Comparison of ENCODE assay signal across 9 cellular contexts in the genomic region with DNA sequence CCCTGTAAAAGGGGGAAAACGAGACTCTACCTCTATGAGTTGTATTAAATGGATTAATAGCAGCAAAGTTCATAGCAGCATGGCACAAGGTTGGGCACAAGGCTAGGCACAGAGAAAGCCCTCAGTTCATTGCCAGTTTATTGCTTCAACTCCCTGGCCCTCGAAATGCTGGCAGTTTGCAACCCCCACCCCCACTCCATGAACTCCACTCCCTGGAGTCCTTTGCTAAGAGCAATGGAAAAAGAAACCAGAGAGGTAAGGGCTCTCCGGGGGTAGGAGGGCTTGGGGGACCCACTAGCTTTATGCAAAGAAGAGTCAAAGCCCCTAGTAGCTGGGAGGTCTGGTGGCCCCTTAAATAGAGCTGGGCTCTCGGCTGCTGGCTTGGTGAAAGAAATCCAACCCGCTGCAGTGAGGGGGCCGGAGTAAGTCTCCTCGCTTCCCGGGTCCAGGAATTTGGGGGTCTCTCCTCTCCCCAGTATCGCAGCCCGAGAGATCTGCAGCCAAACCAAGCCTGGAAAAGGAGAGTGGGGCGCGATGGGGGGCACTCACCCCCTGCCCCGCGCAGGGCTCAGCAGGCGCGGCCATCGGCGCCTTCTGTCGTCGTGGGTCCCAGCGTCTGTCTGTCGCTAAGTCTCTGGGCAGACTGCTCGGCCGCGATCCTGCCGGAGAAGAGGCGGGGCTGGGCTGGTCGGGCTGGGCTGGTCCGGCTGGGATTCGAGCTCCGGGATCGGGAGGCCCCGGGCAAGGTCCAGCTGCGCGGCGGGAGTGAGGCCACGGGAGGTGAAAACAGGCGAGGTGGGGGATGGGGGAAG. TPM values are rescaled to one million over a fixed set of nuclear protein-coding genes. Genes with fewer than 3 reads are reported as not detected.
DNase-seq lines count a peak whose midpoint lies in the region; ATAC-seq and TF ChIP-seq lines count a peak whose summit lies in the region.
"Not testable (repeated sequence)": the region's sequence is repeated elsewhere in the genome, so short reads cannot be mapped to it uniquely, and the experiment has no call there.
"Had no signal": no experiment of that assay in that cellular context is flagged by ENCODE, and none has a peak within 500 bp of the region (broad histone marks: within the 10 kb centered on the region; RNA-seq: fewer than 3 reads in every experiment).

Gene ABCC6, minus strand, starts transcription at position 645 of the 812 bp plus-strand sequence. Its CDS starts 60 bp downstream, at position 585.

- not testable (repeated sequence) for H3K9ac ChIP-seq in endodermal cell (ENCODE audit: extremely low read depth, low read length, poor library complexity, severe bottlenecking); rectal smooth muscle tissue (ENCODE audit: low read length)

- H3K36me3 Mint-ChIP-seq in Caco-2 (ENCODE audit: insufficient read depth, unreplicated experiment); activated T-helper 17 cell treated with anti-CD3 and anti-CD28 coated beads, Interleukin-2, amount 50 U/mL, for 72 hours (ENCODE audit: low read depth); endodermal cell (ENCODE audit: low read depth): not testable (repeated sequence)

- TF ChIP-seq POLR2A in thyroid gland (IDR thresholded peaks at IDR 0.05), result not testable (repeated sequence)

- not testable (repeated sequence) for H3K9me3 Mint-ChIP-seq in Caco-2 (ENCODE audit: unreplicated experiment); activated T-helper 17 cell treated with anti-CD3 and anti-CD28 coated beads, Interleukin-2, amount 50 U/mL, for 72 hours; endodermal cell

- CTCF ChIA-PET in Caco-2 (lab: Charles Lee); Panc1 (lab: Charles Lee): not testable (repeated sequence)

- WGBS in endodermal cell (ENCODE audit: insufficient coverage in 1 of 2, insufficient read length in 1 of 2), 2 experiments, result 12% methylated on average over 12 of the region's 38 CpGs; no CpG with 5 or more reads in 1 of the 2 experiments
- WGBS in right cardiac atrium, result 4% methylated on average over 18 of the region's 38 CpGs
- 7 to 16% methylated on average over 4 to 8 of the region's 38 CpGs for WGBS in thyroid gland, 2 donors

- H3K27ac ChIP-seq in Panc1 (ENCODE audit: low read length); endodermal cell (ENCODE audit: low read depth, low read length); right cardiac atrium (ENCODE audit: low read length); rectal smooth muscle tissue (ENCODE audit: low read depth, low read length); thyroid gland: not testable (repeated sequence)

- not testable (repeated sequence) for H3K27me3 Mint-ChIP-seq in Caco-2 (ENCODE audit: insufficient read depth, unreplicated experiment); activated T-helper 17 cell treated with anti-CD3 and anti-CD28 coated beads, Interleukin-2, amount 50 U/mL, for 72 hours; endodermal cell (ENCODE audit: insufficient read depth)

- H3K9me3 ChIP-seq in Caco-2; Panc1 (ENCODE audit: control insufficient read depth, insufficient read depth, low read depth, low read length); endodermal cell (ENCODE audit: control insufficient read depth, low read length); right cardiac atrium (ENCODE audit: control insufficient read depth, low read length); mucosa of descending colon; thyroid gland: not testable (repeated sequence)

- peak; percentile 98 for ATAC-seq in Panc1
- ATAC-seq in activated T-helper 17 cell treated with anti-CD3 and anti-CD28 coated beads, Interleukin-2, amount 50 U/mL, for 72 hours (replicated peaks), result peak; percentile 61
- ATAC-seq in right cardiac atrium, result peak; percentile 96 to 97
- peak; percentile 100 for ATAC-seq in mucosa of descending colon

- BruUV-seq in Caco-2 (replicated peaks; lab: Mats Ljungman, UMichigan), result TSS peak; percentile 64
- BruUV-seq in Panc1 (replicated peaks; lab: Mats Ljungman, UMichigan), result not testable (repeated sequence)

- not testable (repeated sequence) for H3K4me1 ChIP-seq in Caco-2; Panc1 (ENCODE audit: control insufficient read depth, insufficient read depth, low read length); endodermal cell (ENCODE audit: control insufficient read depth, insufficient read depth, low read length); right cardiac atrium (ENCODE audit: control insufficient read depth, insufficient read depth, low read length); mucosa of descending colon (ENCODE audit: low read depth); rectal smooth muscle tissue (ENCODE audit: control insufficient read depth, insufficient read depth, low read length); thyroid gland

- H3K27ac Mint-ChIP-seq in Caco-2 (ENCODE audit: unreplicated experiment); activated T-helper 17 cell treated with anti-CD3 and anti-CD28 coated beads, Interleukin-2, amount 50 U/mL, for 72 hours; endodermal cell: not testable (repeated sequence)

- peak within 1 kb of the TSS; percentile 69 for H3K4me3 Mint-ChIP-seq in Caco-2 (ENCODE audit: unreplicated experiment)
- not testable (repeated sequence) for H3K4me3 Mint-ChIP-seq in activated T-helper 17 cell treated with anti-CD3 and anti-CD28 coated beads, Interleukin-2, amount 50 U/mL, for 72 hours
- peak within 1 kb of the TSS; percentile 48 for H3K4me3 Mint-ChIP-seq in endodermal cell

- POLR2A ChIA-PET in Caco-2 (lab: Charles Lee); Panc1 (lab: Charles Lee): not testable (repeated sequence)

- H3K36me3 ChIP-seq in Caco-2 (ENCODE audit: control insufficient read depth, insufficient read depth, low read length); Panc1 (ENCODE audit: control insufficient read depth, insufficient read depth, low read length); endodermal cell (ENCODE audit: control insufficient read depth, insufficient read depth, low read length); mucosa of descending colon (ENCODE audit: low read depth); rectal smooth muscle tissue (ENCODE audit: control insufficient read depth, insufficient read depth, low read length); thyroid gland: not testable (repeated sequence)

- not testable (repeated sequence) for H3K27me3 ChIP-seq in Caco-2 (replicated peaks; ENCODE audit: control insufficient read depth, insufficient read depth, low read length); Panc1 (ENCODE audit: control insufficient read depth, insufficient read depth, low read length); endodermal cell (ENCODE audit: control insufficient read depth, insufficient read depth, low read length, poor library complexity, severe bottlenecking); right cardiac atrium (ENCODE audit: control insufficient read depth, insufficient read depth); rectal smooth muscle tissue (ENCODE audit: control insufficient read depth, insufficient read depth, low read length); thyroid gland

- not testable (repeated sequence) for TF ChIP-seq CTCF in Caco-2 (IDR thresholded peaks at IDR 0.05; ENCODE audit: insufficient read depth in 1 of 2, low read depth in 1 of 2, low read length in 1 of 2, severe bottlenecking in 1 of 2, unreplicated experiment in 1 of 2); Panc1 (IDR thresholded peaks at IDR 0.05); endodermal cell (conservative IDR thresholded peaks at IDR 0.05); mucosa of descending colon (IDR thresholded peaks at IDR 0.05); thyroid gland (IDR thresholded peaks at IDR 0.05)

- not testable (repeated sequence) for H3K4me1 Mint-ChIP-seq in Caco-2 (ENCODE audit: low read depth, unreplicated experiment); activated T-helper 17 cell treated with anti-CD3 and anti-CD28 coated beads, Interleukin-2, amount 50 U/mL, for 72 hours; endodermal cell

- peak in 1 of 2 experiments; percentile 90 for DNase-seq in Caco-2
- not testable (repeated sequence) for DNase-seq in Panc1 (ENCODE audit: low read depth, low spot score); endodermal cell; right cardiac atrium; mucosa of descending colon; thyroid gland

- intact Hi-C loops in Caco-2 (cut with micrococcal nuclease; ENCODE audit: unreplicated experiment); Panc1 (cut with micrococcal nuclease; ENCODE audit: unreplicated experiment); right cardiac atrium (cut with DNase I); mucosa of descending colon (cut with DNase I, micrococcal nuclease); thyroid gland (cut with DNase I): not testable (repeated sequence)

- in situ Hi-C loops in Panc1 (cut with HindIII; ENCODE audit: low pct_unique_long_range_greater_than_20kb, low sequenced_read_pairs), result not testable (repeated sequence)

- peak within 1 kb of the TSS; percentile 35 for H3K4me3 ChIP-seq in Caco-2 (ENCODE audit: low read depth, low read length)
- peak within 1 kb of the TSS; percentile 15 to 39 for H3K4me3 ChIP-seq in Panc1 (ENCODE audit: low read depth in 2 of 2, low read length in 2 of 2)
- H3K4me3 ChIP-seq in endodermal cell (ENCODE audit: low read length); right cardiac atrium (ENCODE audit: low read length); mucosa of descending colon: not testable (repeated sequence)
- peak within 1 kb of the TSS; percentile 27 for H3K4me3 ChIP-seq in rectal smooth muscle tissue (ENCODE audit: low read length)
- H3K4me3 ChIP-seq in thyroid gland (replicated peaks in 1 of 3), result peak within 1 kb of the TSS in 1 of 3 donors; percentile 21

RNA-seq across cellular contexts. Expression of gene ABCC6, which starts in this region (rescaled TPM):
- 43.5 and 44.6 TPM in 2 replicates for total RNA-seq in Caco-2 (2022)
- 2.9 TPM for total RNA-seq in Panc1 (2021; ENCODE audit: unreplicated experiment)
- polyA plus RNA-seq in Panc1 (2012; ENCODE audit: insufficient read length), result 2.7 TPM
- total RNA-seq in activated T-helper 17 cell treated with anti-CD3 and anti-CD28 coated beads, Interleukin-2, amount 50 U/mL, for 72 hours, result under 1 TPM in 1 of 2 donors, not detected in 1; 0.24 TPM
- 1 to 10 TPM; 6.5 to 7.8 TPM for total RNA-seq in endodermal cell
- 4.4 TPM for polyA plus RNA-seq in endodermal cell (2013, experiment 1 of 2)
- 4.1 TPM for polyA plus RNA-seq in endodermal cell (2013, experiment 2 of 2)
- total RNA-seq in right cardiac atrium, result 1 to 10 TPM; 2.9 to 5.7 (median 4.5) TPM
- polyA plus RNA-seq in right cardiac atrium, result 7.7 TPM
- 10 to 100 TPM; 12.2 to 34.3 (median 26.4) TPM for total RNA-seq in mucosa of descending colon
- 10 to 100 TPM in 3 of 4 donors, 1 to 10 TPM in 1; 4.8 to 17.7 (median 12.3) TPM for total RNA-seq in thyroid gland
- total RNA-seq: activated naive CD4-positive, alpha-beta T cell treated with anti-CD3 and anti-CD28 coated beads for 36 hours had no signal

Comparison
In these comparisons a context has a peak if more than half of its experiments do, and no peak if none do; other contexts are left out.
1. Peak in ATAC-seq in activated T-helper 17 cell treated with anti-CD3 and anti-CD28 coated beads, Interleukin-2, amount 50 U/mL, for 72 hours; RNA of the gene not detected or under 1 TPM.